8 cellular contexts compared by ENCODE assay signal in genomic region chr1:212034516-212035122, GRCh38. TPM values are rescaled to one million over a fixed set of nuclear protein-coding genes. Genes with fewer than 3 reads are reported as not detected.
DNase-seq lines count a peak whose midpoint lies in the region; ATAC-seq and TF ChIP-seq lines count a peak whose summit lies in the region.

No MANE protein-coding gene starts in this region.

- H3K36me3 ChIP-seq in kidney epithelial cell (ENCODE audit: control insufficient read depth, insufficient read depth, low read length) (no peaks in the 10 kb centered on the region), suprapubic skin (no peaks in the 10 kb centered on the region)

- no peak for TF ChIP-seq EP300 in suprapubic skin (IDR thresholded peaks at IDR 0.05)

- H3K9me3 ChIP-seq in suprapubic skin: no peaks in the 10 kb centered on the region

- WGBS in suprapubic skin: under 1% methylated on average over 13 of the region's 13 CpGs

- peaks cover 43% of the 10 kb centered on the region for H3K4me1 ChIP-seq in suprapubic skin

- peak overlapping the region; percentile 53 for H3K4me3 ChIP-seq in kidney epithelial cell (ENCODE audit: low read depth, low read length)
- H3K4me3 ChIP-seq in suprapubic skin: peak overlapping the region; percentile 70

- TF ChIP-seq CTCF in kidney epithelial cell (IDR thresholded peaks at IDR 0.05; ENCODE audit: insufficient read depth, low read length, poor library complexity, severe bottlenecking) (no peak), suprapubic skin (IDR thresholded peaks at IDR 0.05) (no peak)

- TF ChIP-seq POLR2A in suprapubic skin (IDR thresholded peaks at IDR 0.05): no peak

- DNase-seq in DMS79 treated with DMSO at 0.1 percent for 48 hours (lab: John Stamatoyannopoulos, UW): peak; percentile 83
- no peak for DNase-seq in DMS79 (lab: John Stamatoyannopoulos, UW)
- no peak for DNase-seq in kidney epithelial cell (ENCODE audit: low read depth)
- DNase-seq in suprapubic skin (ENCODE audit: low spot score in 2 of 2): no peak
- no peak for DNase-seq in retina
- DNase-seq in middle frontal gyrus (ENCODE audit: extremely low spot score, low spot score): no peak

- H3K27ac ChIP-seq in angular gyrus (ENCODE audit: low read depth, low read length): peak overlapping the region; percentile 95
- peak overlapping the region; percentile 85 for H3K27ac ChIP-seq in suprapubic skin

- ATAC-seq in HG03103 (IDR thresholded peaks at IDR 0.05; ENCODE audit: low read depth, unreplicated experiment): peak; percentile 0

- H3K27me3 ChIP-seq in kidney epithelial cell (ENCODE audit: control insufficient read depth, insufficient read depth, low read length): no peaks in the 10 kb centered on the region
- H3K27me3 ChIP-seq in suprapubic skin: no peaks in the 10 kb centered on the region

RNA-seq across cellular contexts. Expression of gene INTS7, which starts 0.7 kb away (rescaled TPM):
- total RNA-seq in kidney epithelial cell: 11.7 and 14.6 TPM in 2 replicates
- total RNA-seq in suprapubic skin: 10 to 100 TPM; 13.5 to 22.3 (median 18.2) TPM

RNA-seq across cellular contexts. Expression of gene DTL, which starts 0.9 kb away (rescaled TPM):
- total RNA-seq in kidney epithelial cell: 5.1 and 6.4 TPM in 2 replicates
- 1 to 10 TPM in 3 of 4 donors, under 1 TPM in 1; 0.89 to 7.1 (median 4.4) TPM for total RNA-seq in suprapubic skin
